ENCODE assay signal across 1 cellular context in the genomic region with DNA sequence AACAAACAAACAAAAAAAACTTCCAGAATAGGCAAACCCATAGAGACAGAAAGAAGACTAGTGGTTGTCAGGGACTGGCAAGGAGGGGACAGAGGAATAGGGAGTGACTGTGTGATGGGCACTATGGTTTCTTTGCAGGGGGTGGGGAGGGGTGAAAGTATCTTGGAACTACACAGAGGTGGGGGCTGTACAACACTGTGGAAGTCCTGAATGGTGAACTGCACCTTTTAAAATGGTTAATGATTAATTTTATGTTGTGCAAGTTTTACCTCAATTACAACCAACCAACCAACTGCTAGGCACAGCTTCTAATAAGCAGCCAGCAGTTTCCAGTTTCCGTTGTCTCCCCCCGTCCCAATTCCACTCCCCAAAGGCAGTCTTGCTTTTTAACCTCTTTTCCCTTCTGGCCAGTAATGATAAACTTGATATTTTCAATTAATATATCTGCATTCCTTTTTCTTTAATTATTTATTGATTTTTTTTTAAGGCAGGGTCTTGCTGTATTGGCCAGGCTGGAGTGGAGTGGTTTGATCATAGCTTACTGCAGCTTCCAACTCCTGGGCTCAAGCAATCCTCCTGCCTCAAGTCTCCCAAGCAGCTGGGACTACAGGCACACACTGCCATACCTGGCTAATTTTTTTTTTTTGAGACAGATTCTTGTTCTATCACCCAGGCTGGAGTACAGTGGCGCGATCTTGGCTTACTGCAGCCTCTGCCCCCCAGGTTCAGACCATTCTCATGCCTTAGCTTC.
TF ChIP-seq lines count a peak whose summit lies in the region.

No MANE protein-coding gene starts in this region.

TF ChIP-seq in HepG2, 621 proteins besides CTCF, POLR2A, EP300 and RAD21 (continued from another document and continues in another):
- TF ChIP-seq SMAD3 (CRISPR knock-in tag; IDR thresholded peaks at IDR 0.05) (no peak), ZNF883 (CRISPR knock-in tag; IDR thresholded peaks at IDR 0.05; ENCODE audit: not compliant biosample characterization) (no peak), MED13 (CRISPR knock-in tag; IDR thresholded peaks at IDR 0.05) (no peak), HNRNPH1 (optimal IDR thresholded peaks at IDR 0.05; ENCODE audit: low read depth, low read length) (no peak), HOXA7 (CRISPR knock-in tag; IDR thresholded peaks at IDR 0.05) (no peak), ZNF839 (CRISPR knock-in tag; IDR thresholded peaks at IDR 0.05; ENCODE audit: borderline replicate concordance) (no peak), YEATS4 (CRISPR knock-in tag; IDR thresholded peaks at IDR 0.05; ENCODE audit: borderline replicate concordance) (no peak), HNF4A (CRISPR knock-in tag; IDR thresholded peaks at IDR 0.05) (no peak), NFYC (CRISPR knock-in tag; IDR thresholded peaks at IDR 0.05) (0 out of 2 replicates have a peak, but pooled peaks have one; percentile 15), ERF (CRISPR knock-in tag; IDR thresholded peaks at IDR 0.05) (0 out of 2 replicates have a peak, but pooled peaks have one; percentile 39), PRPF4 (IDR thresholded peaks at IDR 0.05; ENCODE audit: low read depth, low read length, poor library complexity, severe bottlenecking) (no peak), ZNF605 (CRISPR knock-in tag; IDR thresholded peaks at IDR 0.05) (no peak), ZNF577 (CRISPR knock-in tag; IDR thresholded peaks at IDR 0.05; ENCODE audit: borderline replicate concordance, low read depth) (no peak), ZNF382 (CRISPR knock-in tag; IDR thresholded peaks at IDR 0.05; ENCODE audit: borderline replicate concordance) (no peak), ZNF589 (CRISPR knock-in tag; conservative IDR thresholded peaks at IDR 0.05) (no peak), CEBPB (IDR thresholded peaks at IDR 0.05; ENCODE audit: borderline replicate concordance, low read depth, low read length) (peak; percentile 82; the same call in 1 of the 2 replicates), JDP2 (CRISPR knock-in tag; IDR thresholded peaks at IDR 0.05; ENCODE audit: borderline replicate concordance) (no peak), NFE2L1 (CRISPR knock-in tag; IDR thresholded peaks at IDR 0.05; ENCODE audit: borderline replicate concordance) (no peak), POGZ (CRISPR knock-in tag; IDR thresholded peaks at IDR 0.05) (no peak), ZNF768 (CRISPR knock-in tag; IDR thresholded peaks at IDR 0.05) (no peak), ZNF260 (CRISPR knock-in tag; IDR thresholded peaks at IDR 0.05; ENCODE audit: borderline replicate concordance, low read depth) (no peak), TCF7 (IDR thresholded peaks at IDR 0.05; ENCODE audit: low read depth) (no peak), SOX5 (CRISPR knock-in tag; IDR thresholded peaks at IDR 0.05; ENCODE audit: borderline replicate concordance) (0 out of 2 replicates have a peak, but pooled peaks have one; percentile 37), ZNF501 (CRISPR knock-in tag; IDR thresholded peaks at IDR 0.05) (no peak), KLF11 (CRISPR knock-in tag; IDR thresholded peaks at IDR 0.05) (no peak), PHF8 (CRISPR knock-in tag; IDR thresholded peaks at IDR 0.05) (no peak), MED1 (CRISPR knock-in tag; IDR thresholded peaks at IDR 0.05) (0 out of 2 replicates have a peak, but pooled peaks have one; percentile 22), ZNF20 (CRISPR knock-in tag; IDR thresholded peaks at IDR 0.05) (no peak), NR2C2 (CRISPR knock-in tag; IDR thresholded peaks at IDR 0.05; ENCODE audit: borderline replicate concordance) (no peak), ZNF331 (CRISPR knock-in tag; IDR thresholded peaks at IDR 0.05) (0 out of 2 replicates have a peak, but pooled peaks have one; percentile 36), ZBTB20 (CRISPR knock-in tag; IDR thresholded peaks at IDR 0.05; ENCODE audit: borderline replicate concordance, low read depth) (no peak), ZNF598 (CRISPR knock-in tag; IDR thresholded peaks at IDR 0.05; ENCODE audit: borderline replicate concordance) (no peak), SYNCRIP (IDR thresholded peaks at IDR 0.05; ENCODE audit: insufficient read depth, low read depth, low read length) (no peak), ZSCAN25 (CRISPR knock-in tag; IDR thresholded peaks at IDR 0.05) (no peak), ZNF7 (CRISPR knock-in tag; IDR thresholded peaks at IDR 0.05) (no peak), NFE2 (CRISPR knock-in tag; IDR thresholded peaks at IDR 0.05) (no peak), ZNF317 (CRISPR knock-in tag; IDR thresholded peaks at IDR 0.05) (no peak), ZNF354B (CRISPR knock-in tag; IDR thresholded peaks at IDR 0.05) (no peak)
- TF ChIP-seq, protein P1, sequence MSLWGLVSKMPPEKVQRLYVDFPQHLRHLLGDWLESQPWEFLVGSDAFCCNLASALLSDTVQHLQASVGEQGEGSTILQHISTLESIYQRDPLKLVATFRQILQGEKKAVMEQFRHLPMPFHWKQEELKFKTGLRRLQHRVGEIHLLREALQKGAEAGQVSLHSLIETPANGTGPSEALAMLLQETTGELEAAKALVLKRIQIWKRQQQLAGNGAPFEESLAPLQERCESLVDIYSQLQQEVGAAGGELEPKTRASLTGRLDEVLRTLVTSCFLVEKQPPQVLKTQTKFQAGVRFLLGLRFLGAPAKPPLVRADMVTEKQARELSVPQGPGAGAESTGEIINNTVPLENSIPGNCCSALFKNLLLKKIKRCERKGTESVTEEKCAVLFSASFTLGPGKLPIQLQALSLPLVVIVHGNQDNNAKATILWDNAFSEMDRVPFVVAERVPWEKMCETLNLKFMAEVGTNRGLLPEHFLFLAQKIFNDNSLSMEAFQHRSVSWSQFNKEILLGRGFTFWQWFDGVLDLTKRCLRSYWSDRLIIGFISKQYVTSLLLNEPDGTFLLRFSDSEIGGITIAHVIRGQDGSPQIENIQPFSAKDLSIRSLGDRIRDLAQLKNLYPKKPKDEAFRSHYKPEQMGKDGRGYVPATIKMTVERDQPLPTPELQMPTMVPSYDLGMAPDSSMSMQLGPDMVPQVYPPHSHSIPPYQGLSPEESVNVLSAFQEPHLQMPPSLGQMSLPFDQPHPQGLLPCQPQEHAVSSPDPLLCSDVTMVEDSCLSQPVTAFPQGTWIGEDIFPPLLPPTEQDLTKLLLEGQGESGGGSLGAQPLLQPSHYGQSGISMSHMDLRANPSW (CRISPR knock-in tag; IDR thresholded peaks at IDR 0.05; ENCODE audit: borderline replicate concordance): no peak
- TF ChIP-seq, protein P2, sequence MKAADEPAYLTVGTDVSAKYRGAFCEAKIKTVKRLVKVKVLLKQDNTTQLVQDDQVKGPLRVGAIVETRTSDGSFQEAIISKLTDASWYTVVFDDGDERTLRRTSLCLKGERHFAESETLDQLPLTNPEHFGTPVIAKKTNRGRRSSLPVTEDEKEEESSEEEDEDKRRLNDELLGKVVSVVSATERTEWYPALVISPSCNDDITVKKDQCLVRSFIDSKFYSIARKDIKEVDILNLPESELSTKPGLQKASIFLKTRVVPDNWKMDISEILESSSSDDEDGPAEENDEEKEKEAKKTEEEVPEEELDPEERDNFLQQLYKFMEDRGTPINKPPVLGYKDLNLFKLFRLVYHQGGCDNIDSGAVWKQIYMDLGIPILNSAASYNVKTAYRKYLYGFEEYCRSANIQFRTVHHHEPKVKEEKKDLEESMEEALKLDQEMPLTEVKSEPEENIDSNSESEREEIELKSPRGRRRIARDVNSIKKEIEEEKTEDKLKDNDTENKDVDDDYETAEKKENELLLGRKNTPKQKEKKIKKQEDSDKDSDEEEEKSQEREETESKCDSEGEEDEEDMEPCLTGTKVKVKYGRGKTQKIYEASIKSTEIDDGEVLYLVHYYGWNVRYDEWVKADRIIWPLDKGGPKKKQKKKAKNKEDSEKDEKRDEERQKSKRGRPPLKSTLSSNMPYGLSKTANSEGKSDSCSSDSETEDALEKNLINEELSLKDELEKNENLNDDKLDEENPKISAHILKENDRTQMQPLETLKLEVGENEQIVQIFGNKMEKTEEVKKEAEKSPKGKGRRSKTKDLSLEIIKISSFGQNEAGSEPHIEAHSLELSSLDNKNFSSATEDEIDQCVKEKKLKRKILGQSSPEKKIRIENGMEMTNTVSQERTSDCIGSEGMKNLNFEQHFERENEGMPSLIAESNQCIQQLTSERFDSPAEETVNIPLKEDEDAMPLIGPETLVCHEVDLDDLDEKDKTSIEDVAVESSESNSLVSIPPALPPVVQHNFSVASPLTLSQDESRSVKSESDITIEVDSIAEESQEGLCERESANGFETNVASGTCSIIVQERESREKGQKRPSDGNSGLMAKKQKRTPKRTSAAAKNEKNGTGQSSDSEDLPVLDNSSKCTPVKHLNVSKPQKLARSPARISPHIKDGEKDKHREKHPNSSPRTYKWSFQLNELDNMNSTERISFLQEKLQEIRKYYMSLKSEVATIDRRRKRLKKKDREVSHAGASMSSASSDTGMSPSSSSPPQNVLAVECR (CRISPR knock-in tag; IDR thresholded peaks at IDR 0.05; ENCODE audit: borderline replicate concordance): peak; percentile 39; the same call in 1 of the 2 replicates
- TF ChIP-seq, protein P3, sequence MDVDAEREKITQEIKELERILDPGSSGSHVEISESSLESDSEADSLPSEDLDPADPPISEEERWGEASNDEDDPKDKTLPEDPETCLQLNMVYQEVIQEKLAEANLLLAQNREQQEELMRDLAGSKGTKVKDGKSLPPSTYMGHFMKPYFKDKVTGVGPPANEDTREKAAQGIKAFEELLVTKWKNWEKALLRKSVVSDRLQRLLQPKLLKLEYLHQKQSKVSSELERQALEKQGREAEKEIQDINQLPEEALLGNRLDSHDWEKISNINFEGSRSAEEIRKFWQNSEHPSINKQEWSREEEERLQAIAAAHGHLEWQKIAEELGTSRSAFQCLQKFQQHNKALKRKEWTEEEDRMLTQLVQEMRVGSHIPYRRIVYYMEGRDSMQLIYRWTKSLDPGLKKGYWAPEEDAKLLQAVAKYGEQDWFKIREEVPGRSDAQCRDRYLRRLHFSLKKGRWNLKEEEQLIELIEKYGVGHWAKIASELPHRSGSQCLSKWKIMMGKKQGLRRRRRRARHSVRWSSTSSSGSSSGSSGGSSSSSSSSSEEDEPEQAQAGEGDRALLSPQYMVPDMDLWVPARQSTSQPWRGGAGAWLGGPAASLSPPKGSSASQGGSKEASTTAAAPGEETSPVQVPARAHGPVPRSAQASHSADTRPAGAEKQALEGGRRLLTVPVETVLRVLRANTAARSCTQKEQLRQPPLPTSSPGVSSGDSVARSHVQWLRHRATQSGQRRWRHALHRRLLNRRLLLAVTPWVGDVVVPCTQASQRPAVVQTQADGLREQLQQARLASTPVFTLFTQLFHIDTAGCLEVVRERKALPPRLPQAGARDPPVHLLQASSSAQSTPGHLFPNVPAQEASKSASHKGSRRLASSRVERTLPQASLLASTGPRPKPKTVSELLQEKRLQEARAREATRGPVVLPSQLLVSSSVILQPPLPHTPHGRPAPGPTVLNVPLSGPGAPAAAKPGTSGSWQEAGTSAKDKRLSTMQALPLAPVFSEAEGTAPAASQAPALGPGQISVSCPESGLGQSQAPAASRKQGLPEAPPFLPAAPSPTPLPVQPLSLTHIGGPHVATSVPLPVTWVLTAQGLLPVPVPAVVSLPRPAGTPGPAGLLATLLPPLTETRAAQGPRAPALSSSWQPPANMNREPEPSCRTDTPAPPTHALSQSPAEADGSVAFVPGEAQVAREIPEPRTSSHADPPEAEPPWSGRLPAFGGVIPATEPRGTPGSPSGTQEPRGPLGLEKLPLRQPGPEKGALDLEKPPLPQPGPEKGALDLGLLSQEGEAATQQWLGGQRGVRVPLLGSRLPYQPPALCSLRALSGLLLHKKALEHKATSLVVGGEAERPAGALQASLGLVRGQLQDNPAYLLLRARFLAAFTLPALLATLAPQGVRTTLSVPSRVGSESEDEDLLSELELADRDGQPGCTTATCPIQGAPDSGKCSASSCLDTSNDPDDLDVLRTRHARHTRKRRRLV (CRISPR knock-in tag; IDR thresholded peaks at IDR 0.05): no peak
- TF ChIP-seq, protein P4, sequence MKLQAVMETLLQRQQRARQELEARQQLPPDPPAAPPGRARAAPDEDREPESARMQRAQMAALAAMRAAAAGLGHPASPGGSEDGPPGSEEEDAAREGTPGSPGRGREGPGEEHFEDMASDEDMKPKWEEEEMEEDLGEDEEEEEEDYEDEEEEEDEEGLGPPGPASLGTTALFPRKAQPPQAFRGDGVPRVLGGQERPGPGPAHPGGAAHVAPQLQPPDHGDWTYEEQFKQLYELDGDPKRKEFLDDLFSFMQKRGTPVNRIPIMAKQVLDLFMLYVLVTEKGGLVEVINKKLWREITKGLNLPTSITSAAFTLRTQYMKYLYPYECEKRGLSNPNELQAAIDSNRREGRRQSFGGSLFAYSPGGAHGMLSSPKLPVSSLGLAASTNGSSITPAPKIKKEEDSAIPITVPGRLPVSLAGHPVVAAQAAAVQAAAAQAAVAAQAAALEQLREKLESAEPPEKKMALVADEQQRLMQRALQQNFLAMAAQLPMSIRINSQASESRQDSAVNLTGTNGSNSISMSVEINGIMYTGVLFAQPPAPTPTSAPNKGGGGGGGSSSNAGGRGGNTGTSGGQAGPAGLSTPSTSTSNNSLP (IDR thresholded peaks at IDR 0.05; ENCODE audit: low read depth, low read length): 0 out of 2 replicates have a peak, but pooled peaks have one; percentile 29
- TF ChIP-seq, protein P5, sequence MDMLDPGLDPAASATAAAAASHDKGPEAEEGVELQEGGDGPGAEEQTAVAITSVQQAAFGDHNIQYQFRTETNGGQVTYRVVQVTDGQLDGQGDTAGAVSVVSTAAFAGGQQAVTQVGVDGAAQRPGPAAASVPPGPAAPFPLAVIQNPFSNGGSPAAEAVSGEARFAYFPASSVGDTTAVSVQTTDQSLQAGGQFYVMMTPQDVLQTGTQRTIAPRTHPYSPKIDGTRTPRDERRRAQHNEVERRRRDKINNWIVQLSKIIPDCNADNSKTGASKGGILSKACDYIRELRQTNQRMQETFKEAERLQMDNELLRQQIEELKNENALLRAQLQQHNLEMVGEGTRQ (IDR thresholded peaks at IDR 0.05; ENCODE audit: low read depth, low read length): no peak
- TF ChIP-seq, protein P5 (CRISPR knock-in tag; IDR thresholded peaks at IDR 0.05; ENCODE audit: borderline replicate concordance): no peak
- TF ChIP-seq, protein P6, sequence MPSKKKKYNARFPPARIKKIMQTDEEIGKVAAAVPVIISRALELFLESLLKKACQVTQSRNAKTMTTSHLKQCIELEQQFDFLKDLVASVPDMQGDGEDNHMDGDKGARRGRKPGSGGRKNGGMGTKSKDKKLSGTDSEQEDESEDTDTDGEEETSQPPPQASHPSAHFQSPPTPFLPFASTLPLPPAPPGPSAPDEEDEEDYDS (CRISPR knock-in tag; IDR thresholded peaks at IDR 0.05): 0 out of 2 replicates have a peak, but pooled peaks have one; percentile 17
